In genomic region chr19:18504886-18505610, GRCh38 we compare ENCODE assay signal across 11 cellular contexts. TPM values are rescaled to one million over a fixed set of nuclear protein-coding genes. Genes with fewer than 3 reads are reported as not detected.
DNase-seq lines count a peak whose midpoint lies in the region; ATAC-seq and TF ChIP-seq lines count a peak whose summit lies in the region.
"Had no signal": no experiment of that assay in that cellular context is flagged by ENCODE, and none has a peak within 500 bp of the region (broad histone marks: within the 10 kb centered on the region; RNA-seq: fewer than 3 reads in every experiment).

No MANE protein-coding gene starts in this region.

- no peaks in the 10 kb centered on the region for H3K27me3 ChIP-seq in CD4-positive, alpha-beta memory T cell (ENCODE audit: insufficient read depth, low read length)
- no peaks in the 10 kb centered on the region for H3K27me3 ChIP-seq in neutrophil

- H3K27ac Mint-ChIP-seq in CD4-positive, alpha-beta memory T cell, result peak overlapping the region; percentile 85 to 97 (median 91)
- peak overlapping the region; percentile 86 for H3K27ac Mint-ChIP-seq in dendritic cell treated with granulocyte-macrophage colony-stimulating factor and Interleukin-4, amounts not matched to agents 40 ng/mL and 50 ng/mL, for 4 days

- POLR2A ChIA-PET in CD4-positive, alpha-beta memory T cell (lab: Charles Lee; ENCODE audit: partially characterized antibody), result interaction anchor here (0.7 to 5.8 kb wide), 7 partner anchors 8 to 84 kb away, joined by 3 to 83 read pairs (median 26); partner anchors contain the start of genes ELL and UBA52

- no peak for DNase-seq in CD4-positive, alpha-beta memory T cell
- DNase-seq in HPDE6-E6E7 (ENCODE audit: extremely low spot score), result peak; percentile 63
- DNase-seq: effector CD8-positive, alpha-beta T cell; GDM1; PC-9 had no signal

- no peaks in the 10 kb centered on the region for H3K36me3 ChIP-seq in CD4-positive, alpha-beta memory T cell (ENCODE audit: insufficient read depth, low read length)
- peaks cover 4% of the 10 kb centered on the region for H3K36me3 ChIP-seq in neutrophil

- no peak overlapping the region for H3K4me3 ChIP-seq in CD4-positive, alpha-beta memory T cell (ENCODE audit: low read length in 2 of 2)
- peak overlapping the region in 1 of 2 experiments; percentile 64 for H3K4me3 ChIP-seq in neutrophil (ENCODE audit: low read depth in 1 of 2, low read length in 1 of 2)
- H3K4me3 ChIP-seq: PC-9 had no signal

- no peaks in the 10 kb centered on the region for H3K36me3 Mint-ChIP-seq in CD4-positive, alpha-beta memory T cell
- peaks cover 56% of the 10 kb centered on the region for H3K36me3 Mint-ChIP-seq in dendritic cell treated with granulocyte-macrophage colony-stimulating factor and Interleukin-4, amounts not matched to agents 40 ng/mL and 50 ng/mL, for 4 days (ENCODE audit: low read depth)

- H3K4me3 Mint-ChIP-seq in CD4-positive, alpha-beta memory T cell, result peak overlapping the region in 7 of 8 donors; percentile 51 to 88 (median 71)
- no peak overlapping the region for H3K4me3 Mint-ChIP-seq in dendritic cell treated with granulocyte-macrophage colony-stimulating factor and Interleukin-4, amounts not matched to agents 40 ng/mL and 50 ng/mL, for 4 days

- H3K4me1 Mint-ChIP-seq in CD4-positive, alpha-beta memory T cell, result peaks cover 71 to 100% (median 87%) of the 10 kb centered on the region in 4 donors
- peaks cover 100% of the 10 kb centered on the region for H3K4me1 Mint-ChIP-seq in dendritic cell treated with granulocyte-macrophage colony-stimulating factor and Interleukin-4, amounts not matched to agents 40 ng/mL and 50 ng/mL, for 4 days (ENCODE audit: low read depth)

- no peaks in the 10 kb centered on the region for H3K27me3 Mint-ChIP-seq in CD4-positive, alpha-beta memory T cell
- H3K27me3 Mint-ChIP-seq in dendritic cell treated with granulocyte-macrophage colony-stimulating factor and Interleukin-4, amounts not matched to agents 40 ng/mL and 50 ng/mL, for 4 days, result no peaks in the 10 kb centered on the region

- peak overlapping the region; percentile 56 for H3K27ac ChIP-seq in CD4-positive, alpha-beta memory T cell (ENCODE audit: low read depth, low read length)
- peak overlapping the region; percentile 98 for H3K27ac ChIP-seq in neutrophil
- H3K27ac ChIP-seq: PC-9 had no signal

- H3K9me3 Mint-ChIP-seq in CD4-positive, alpha-beta memory T cell, result no peaks in the 10 kb centered on the region
- H3K9me3 Mint-ChIP-seq in dendritic cell treated with granulocyte-macrophage colony-stimulating factor and Interleukin-4, amounts not matched to agents 40 ng/mL and 50 ng/mL, for 4 days, result no peaks in the 10 kb centered on the region

- H3K4me1 ChIP-seq in CD4-positive, alpha-beta memory T cell (ENCODE audit: insufficient read depth, low read length), result peaks cover 99% of the 10 kb centered on the region
- peaks cover 94 to 98% of the 10 kb centered on the region in 2 experiments for H3K4me1 ChIP-seq in neutrophil (ENCODE audit: control insufficient read depth in 1 of 2, insufficient read depth in 1 of 2, low read depth in 1 of 2, low read length in 1 of 2)

- CTCF ChIA-PET in CD4-positive, alpha-beta memory T cell (lab: Charles Lee; ENCODE audit: partially characterized antibody), result interaction anchor here (0.8 to 1.5 kb wide), 6 partner anchors 8 to 54 kb away, joined by 3 to 6 read pairs (median 3); partner anchors contain the start of gene ELL

- intact Hi-C loops in CD4-positive, alpha-beta memory T cell (cut with micrococcal nuclease), result no loop called here
- intact Hi-C loops in dendritic cell treated with granulocyte-macrophage colony-stimulating factor and Interleukin-4, amounts not matched to agents 40 ng/mL and 50 ng/mL, for 4 days (cut with micrococcal nuclease), result loop anchor here (5.0 kb wide), 1 partner anchor 38 kb away; no protein-coding TSS in a partner anchor

- TF ChIP-seq CTCF in neutrophil (IDR thresholded peaks at IDR 0.05), result no peak

- H3K9me3 ChIP-seq in CD4-positive, alpha-beta memory T cell (ENCODE audit: control insufficient read depth in 1 of 2, low read length in 2 of 2), result no peaks in the 10 kb centered on the region
- H3K9me3 ChIP-seq in neutrophil, result no peaks in the 10 kb centered on the region

- ATAC-seq in GM18520 (IDR thresholded peaks at IDR 0.05; ENCODE audit: unreplicated experiment) (no peak), HG02678 (IDR thresholded peaks at IDR 0.05; ENCODE audit: unreplicated experiment) (no peak), GM21619 (IDR thresholded peaks at IDR 0.05; ENCODE audit: unreplicated experiment) (no peak), GM21528 (IDR thresholded peaks at IDR 0.05; ENCODE audit: low FRiP score, unreplicated experiment) (no peak)

RNA-seq across cellular contexts. Expression of gene ELL, which starts 16.8 kb away (rescaled TPM):
- total RNA-seq in CD4-positive, alpha-beta memory T cell, result 10 to 100 TPM; 34.9 to 35.9 TPM
- polyA plus RNA-seq in CD4-positive, alpha-beta memory T cell, result 10 to 100 TPM in 1 of 2 donors, 1 to 10 TPM in 1; 6.5 to 16.7 TPM

RNA-seq across cellular contexts. Expression of gene FKBP8, which starts 38.3 kb away (rescaled TPM):
- total RNA-seq in CD4-positive, alpha-beta memory T cell, result 100 to 1,000 TPM; 231 to 249 TPM
- polyA plus RNA-seq in CD4-positive, alpha-beta memory T cell, result 100 to 1,000 TPM in 1 of 2 donors, 10 to 100 TPM in 1; 82.4 to 130 TPM

RNA-seq across cellular contexts. Expression of gene KXD1, which starts 52.6 kb away (rescaled TPM):
- total RNA-seq in CD4-positive, alpha-beta memory T cell, result 10 to 100 TPM; 95.3 to 95.6 TPM
- polyA plus RNA-seq in CD4-positive, alpha-beta memory T cell, result 10 to 100 TPM; 88.8 to 94.3 TPM
